ENCODE assay signal across 7 cellular contexts in genomic region chr7:55641811-55642210, GRCh38.
DNase-seq lines count a peak whose midpoint lies in the region; ATAC-seq and TF ChIP-seq lines count a peak whose summit lies in the region.

No MANE protein-coding gene starts in this region.

- DNase-seq in epithelial cell of prostate (ENCODE audit: low read depth, low spot score) (peak; percentile 20), neural progenitor cell (ENCODE audit: low spot score) (no peak), upper lobe of left lung (no peak), activated gamma-delta T cell treated with Interleukin-2 at 50 U/mL for 16 hours (no peak)

- H3K36me3 ChIP-seq in neural progenitor cell (no peaks in the 10 kb centered on the region), upper lobe of left lung (no peaks in the 10 kb centered on the region)

- H3K4me2 ChIP-seq in neural progenitor cell: no peak overlapping the region

- H3K79me2 ChIP-seq in neural progenitor cell (ENCODE audit: low read depth): no peaks in the 10 kb centered on the region

- peak; percentile 88 for ATAC-seq in GM18511 (IDR thresholded peaks at IDR 0.05; ENCODE audit: unreplicated experiment)
- peak; percentile 77 for ATAC-seq in GM21515 (IDR thresholded peaks at IDR 0.05; ENCODE audit: unreplicated experiment)
- peak; percentile 67 for ATAC-seq in HG03457 (IDR thresholded peaks at IDR 0.05; ENCODE audit: unreplicated experiment)
- ATAC-seq in upper lobe of left lung (ENCODE audit: low FRiP score in 2 of 2): no peak

- no peaks in the 10 kb centered on the region for H3F3A ChIP-seq in neural progenitor cell (ENCODE audit: low read depth)

- H3K27ac Mint-ChIP-seq in neural progenitor cell: no peak overlapping the region

- H3K27me3 ChIP-seq in neural progenitor cell: no peaks in the 10 kb centered on the region
- no peaks in the 10 kb centered on the region for H3K27me3 ChIP-seq in upper lobe of left lung

- no peaks in the 10 kb centered on the region for H4K20me1 ChIP-seq in neural progenitor cell (ENCODE audit: low read depth)

- H3K4me3 ChIP-seq in neural progenitor cell (no peak overlapping the region), upper lobe of left lung (no peak overlapping the region)

- no peaks in the 10 kb centered on the region for H3K9me3 ChIP-seq in neural progenitor cell (ENCODE audit: low read depth)
- H3K9me3 ChIP-seq in upper lobe of left lung: peaks cover 0 to 7% (median 0%) of the 10 kb centered on the region in 4 donors

- no peak overlapping the region for H3K4me3 Mint-ChIP-seq in neural progenitor cell

- no peaks in the 10 kb centered on the region for H3K36me3 Mint-ChIP-seq in neural progenitor cell

- no peak for TF ChIP-seq CTCF in neural progenitor cell (IDR thresholded peaks at IDR 0.05)
- no peak for TF ChIP-seq CTCF in upper lobe of left lung (IDR thresholded peaks at IDR 0.05)

- no peaks in the 10 kb centered on the region for H3K27me3 Mint-ChIP-seq in neural progenitor cell (ENCODE audit: insufficient read depth, low read depth)

- H3K4me1 Mint-ChIP-seq in neural progenitor cell: no peaks in the 10 kb centered on the region

- no peak for TF ChIP-seq POLR2A in upper lobe of left lung (IDR thresholded peaks at IDR 0.05)

- TF ChIP-seq EP300 in upper lobe of left lung (IDR thresholded peaks at IDR 0.05): no peak

- H3K9ac ChIP-seq in neural progenitor cell: no peak overlapping the region

- peak overlapping the region; percentile 79 for H3K27ac ChIP-seq in epithelial cell of prostate
- H3K27ac ChIP-seq in neural progenitor cell: no peak overlapping the region
- no peak overlapping the region for H3K27ac ChIP-seq in upper lobe of left lung

- H3K4me1 ChIP-seq in neural progenitor cell (no peaks in the 10 kb centered on the region), upper lobe of left lung (no peaks in the 10 kb centered on the region)

- no peak overlapping the region for H2AFZ ChIP-seq in neural progenitor cell (replicated peaks)

- peaks cover 3% of the 10 kb centered on the region for H3K9me3 Mint-ChIP-seq in neural progenitor cell

Comparison
In these comparisons a context has a peak if more than half of its experiments do, and no peak if none do; other contexts are left out.
1. ATAC-seq: peak in GM18511 (single experiment), GM21515 (single experiment) and HG03457 (single experiment); none in upper lobe of left lung (0 of 2).